11 cellular contexts compared by ENCODE assay signal in genomic region chr20:49179368-49180277, GRCh38. TPM values are rescaled to one million over a fixed set of nuclear protein-coding genes. Genes with fewer than 3 reads are reported as not detected.
DNase-seq lines count a peak whose midpoint lies in the region; ATAC-seq and TF ChIP-seq lines count a peak whose summit lies in the region.
"Had no signal": no experiment of that assay in that cellular context is flagged by ENCODE, and none has a peak within 500 bp of the region (broad histone marks: within the 10 kb centered on the region; RNA-seq: fewer than 3 reads in every experiment).

No MANE protein-coding gene starts in this region.

- POLR2A ChIA-PET in OCI-LY7 (lab: Charles Lee) = interaction anchor here (0.6 to 0.8 kb wide), 4 partner anchors 18 to 815 kb away, joined by 3 to 5 read pairs (median 4); no protein-coding TSS in a partner anchor

- H3K9ac ChIP-seq in mesendoderm (ENCODE audit: low read length) = no peak overlapping the region

- H3K4me2 ChIP-seq in OCI-LY7 (ENCODE audit: low read length) = peak overlapping the region; percentile 14; the same call in 1 of the 2 replicates
- no peak overlapping the region for H3K4me2 ChIP-seq in mesendoderm (ENCODE audit: low read length)
- H3K4me2 ChIP-seq: smooth muscle cell had no signal

- H3K4me3 ChIP-seq in OCI-LY7 (ENCODE audit: low read depth, low read length, poor library complexity, severe bottlenecking) (no peak overlapping the region), mesendoderm (ENCODE audit: low read length) (no peak overlapping the region)
- H3K4me3 ChIP-seq: smooth muscle cell had no signal

- H3K27ac ChIP-seq in OCI-LY7 (ENCODE audit: low read depth, low read length, poor library complexity, severe bottlenecking) (no peak overlapping the region), mesendoderm (ENCODE audit: low read depth, low read length) (no peak overlapping the region)

- H4K8ac ChIP-seq in mesendoderm (ENCODE audit: low read depth, low read length) = no peak overlapping the region

- H2AK5ac ChIP-seq in mesendoderm (ENCODE audit: low read length) = no peak overlapping the region

- no TSS peak for BruUV-seq in OCI-LY7 (replicated peaks; lab: Mats Ljungman, UMichigan)

- no peak overlapping the region for H3K18ac ChIP-seq in mesendoderm (ENCODE audit: low read length)

- no peak for TF ChIP-seq CTCF in OCI-LY7 (conservative IDR thresholded peaks at IDR 0.05; ENCODE audit: low read length)

- no peaks in the 10 kb centered on the region for H3K9me2 ChIP-seq in OCI-LY7 (ENCODE audit: insufficient read depth, low read length)

- H3K56ac ChIP-seq in mesendoderm (ENCODE audit: low read length) = no peak overlapping the region

- DNase-seq in stimulated activated naive CD8-positive, alpha-beta T cell treated with anti-CD3 and anti-CD28 coated beads, Interleukin-15, Interleukin-2, amounts not matched to agents 100 U/mL and 50 U/mL, for 24 hours = no peak
- no peak for DNase-seq in stimulated activated naive CD8-positive, alpha-beta T cell treated with anti-CD3 and anti-CD28 coated beads, Interleukin-15, amount 100 ng/mL, for 72 hours
- DNase-seq in OCI-LY7 (ENCODE audit: low spot score) (no peak), left lobe of liver (ENCODE audit: low spot score) (no peak), GDM1 (lab: John Stamatoyannopoulos, UW) (no peak), T1000 (lab: John Stamatoyannopoulos, UW) (no peak), mesendoderm (no peak), hypothalamus (lab: John Stamatoyannopoulos, UW) (no peak)
- DNase-seq: activated CD4-positive, alpha-beta T cell treated with anti-CD3 and anti-CD28 coated beads, Interleukin-2, amount 50 U/mL, for 1 hour; DND-41 had no signal

- peak; percentile 36 for ATAC-seq in stimulated activated naive CD8-positive, alpha-beta T cell treated with anti-CD3 and anti-CD28 coated beads, Interleukin-15, Interleukin-2, amounts not matched to agents 100 U/mL and 50 U/mL, for 24 hours
- ATAC-seq in stimulated activated naive CD8-positive, alpha-beta T cell treated with anti-CD3 and anti-CD28 coated beads, Interleukin-15, amount 100 ng/mL, for 72 hours = no peak
- peak; percentile 83 for ATAC-seq in left lobe of liver

- H3K23ac ChIP-seq in mesendoderm (ENCODE audit: low read length) = no peak overlapping the region

- H3K4me3 Mint-ChIP-seq in stimulated activated naive CD8-positive, alpha-beta T cell treated with anti-CD3 and anti-CD28 coated beads, Interleukin-15, amount 100 ng/mL, for 72 hours = peak overlapping the region in 1 of 2 donors; percentile 0

- peaks cover 60% of the 10 kb centered on the region for H3K4me1 Mint-ChIP-seq in stimulated activated naive CD8-positive, alpha-beta T cell treated with anti-CD3 and anti-CD28 coated beads, Interleukin-15, amount 100 ng/mL, for 72 hours

- H2BK15ac ChIP-seq in mesendoderm (replicated peaks; ENCODE audit: low read depth) = no peak overlapping the region

- no CpG with 5 or more reads among the region's 1 CpG for WGBS in mesendoderm (ENCODE audit: extremely low coverage, insufficient coverage, low lambda C conversion rate)

- no peak overlapping the region for H2AFZ ChIP-seq in OCI-LY7 (ENCODE audit: low read length)

- H3K9me3 ChIP-seq in OCI-LY7 (ENCODE audit: low read length) = no peaks in the 10 kb centered on the region

- no peaks in the 10 kb centered on the region for H3K9me3 Mint-ChIP-seq in stimulated activated naive CD8-positive, alpha-beta T cell treated with anti-CD3 and anti-CD28 coated beads, Interleukin-15, amount 100 ng/mL, for 72 hours

- H4K5ac ChIP-seq in mesendoderm (ENCODE audit: low read length) = no peak overlapping the region

- H3K79me2 ChIP-seq in OCI-LY7 (ENCODE audit: insufficient read depth, low read depth, low read length) (peaks cover 89% of the 10 kb centered on the region), mesendoderm (ENCODE audit: control insufficient read depth, insufficient read depth, low read length) (peaks cover 56% of the 10 kb centered on the region)

- peaks cover 4% of the 10 kb centered on the region for H3K79me1 ChIP-seq in mesendoderm (ENCODE audit: low read length)

- H3K27me3 Mint-ChIP-seq in stimulated activated naive CD8-positive, alpha-beta T cell treated with anti-CD3 and anti-CD28 coated beads, Interleukin-15, amount 100 ng/mL, for 72 hours = no peaks in the 10 kb centered on the region

- H3K4me1 ChIP-seq in OCI-LY7 (ENCODE audit: insufficient read depth, low read length, poor library complexity, severe bottlenecking) = peaks cover 19% of the 10 kb centered on the region
- H3K4me1 ChIP-seq in mesendoderm (ENCODE audit: control insufficient read depth, low read depth, low read length) = peaks cover 1% of the 10 kb centered on the region

- H3K36me3 ChIP-seq in OCI-LY7 (ENCODE audit: insufficient read depth, low read length) = peaks cover 33% of the 10 kb centered on the region
- H3K36me3 ChIP-seq in mesendoderm (ENCODE audit: control insufficient read depth, insufficient read depth, low read length) = no peaks in the 10 kb centered on the region

- no peak overlapping the region for H2BK120ac ChIP-seq in mesendoderm (ENCODE audit: low read depth, low read length)

- no peak overlapping the region for H2BK5ac ChIP-seq in mesendoderm (ENCODE audit: low read length)

- CTCF ChIA-PET in OCI-LY7 (lab: Charles Lee; ENCODE audit: unreplicated experiment) = no interaction called here

- intact Hi-C loops in OCI-LY7 (cut with micrococcal nuclease; ENCODE audit: unreplicated experiment) = no loop called here

- no peak overlapping the region for H3K4ac ChIP-seq in mesendoderm (ENCODE audit: low read depth, low read length)

- H3K27ac Mint-ChIP-seq in stimulated activated naive CD8-positive, alpha-beta T cell treated with anti-CD3 and anti-CD28 coated beads, Interleukin-15, amount 100 ng/mL, for 72 hours = peak overlapping the region in 1 of 2 donors; percentile 55

- peaks cover 34% of the 10 kb centered on the region for H4K20me1 ChIP-seq in OCI-LY7 (ENCODE audit: insufficient read depth, low read length)

- no peaks in the 10 kb centered on the region for H3K27me3 ChIP-seq in mesendoderm (ENCODE audit: insufficient read depth, low read length, poor library complexity)

RNA-seq across cellular contexts. Expression of gene STAU1, which starts 8.5 kb away (rescaled TPM):
- total RNA-seq in OCI-LY7 (2014; rRNA removed; shearing (Covaris generic)) = 36.8 and 40.7 TPM in 2 replicates
- total RNA-seq in OCI-LY7 (2022) (66.8 and 70.2 TPM in 2 replicates), left lobe of liver (57.5 TPM)
- polyA plus RNA-seq in mesendoderm (2013, experiment 1 of 2) = 103 TPM
- polyA plus RNA-seq in mesendoderm (2013, experiment 2 of 2) = 105 TPM

RNA-seq across cellular contexts. Expression of gene DDX27, which starts 39.6 kb away (rescaled TPM):
- total RNA-seq in OCI-LY7 (2014; rRNA removed; shearing (Covaris generic)) = 48.2 and 53.9 TPM in 2 replicates
- total RNA-seq in OCI-LY7 (2022) = 54.3 and 57.0 TPM in 2 replicates
- 8.4 TPM for total RNA-seq in left lobe of liver
- 71.9 TPM for polyA plus RNA-seq in mesendoderm (2013, experiment 1 of 2)
- 72.6 TPM for polyA plus RNA-seq in mesendoderm (2013, experiment 2 of 2)
